Comparison of ENCODE assay signal across 12 cellular contexts in the genomic region with DNA sequence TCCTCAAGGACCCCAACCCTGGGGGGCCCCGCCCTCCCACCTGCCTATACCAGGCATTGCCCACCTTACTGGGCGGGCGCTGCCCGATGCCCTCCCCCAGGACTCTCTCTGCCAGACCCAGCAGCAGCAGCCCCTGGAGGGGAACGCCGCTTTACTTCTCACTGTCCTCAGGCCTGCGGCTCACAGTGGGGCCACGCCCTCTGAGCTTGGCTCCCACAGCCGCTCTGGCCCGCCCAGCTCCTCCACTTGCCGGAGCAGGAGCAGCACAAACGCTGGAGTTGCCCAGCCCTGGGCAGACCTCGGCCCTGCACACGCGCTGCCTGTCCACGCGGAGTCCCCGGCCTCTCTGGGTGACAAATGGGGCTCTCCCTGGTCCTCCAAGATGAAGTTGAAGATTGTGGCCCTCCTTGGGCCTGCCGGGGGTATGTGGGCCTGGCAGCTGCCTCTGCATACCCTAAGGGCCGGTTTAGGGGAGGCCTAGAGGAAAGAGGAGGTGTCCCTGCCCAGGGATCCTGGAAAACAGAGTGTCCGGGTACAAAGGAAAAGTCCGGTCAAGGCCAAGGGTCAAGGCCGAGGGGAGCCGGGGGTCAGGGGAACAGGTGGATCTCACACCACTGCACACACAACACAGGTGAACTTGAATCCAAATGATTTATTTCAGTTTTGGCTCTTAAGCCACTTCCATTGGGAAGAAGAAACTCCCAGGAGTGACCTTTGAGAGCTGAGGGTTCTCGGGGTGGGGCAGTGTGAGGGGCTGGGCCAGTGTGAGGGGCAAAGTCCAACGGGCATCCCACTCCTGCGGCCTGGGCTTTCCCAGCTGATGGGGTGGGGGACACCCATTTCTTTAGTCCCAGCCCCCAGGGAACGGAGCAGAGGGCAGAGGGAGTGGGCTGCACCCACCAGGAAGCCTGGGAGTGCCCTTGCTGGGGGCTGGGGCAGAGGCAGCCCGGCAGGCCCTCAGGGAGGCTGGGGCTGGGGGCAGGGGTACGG. TPM values are rescaled to one million over a fixed set of nuclear protein-coding genes. Genes with fewer than 3 reads are reported as not detected.
DNase-seq lines count a peak whose midpoint lies in the region; ATAC-seq and TF ChIP-seq lines count a peak whose summit lies in the region.
"Had no signal": no experiment of that assay in that cellular context is flagged by ENCODE, and none has a peak within 500 bp of the region (broad histone marks: within the 10 kb centered on the region; RNA-seq: fewer than 3 reads in every experiment).

No MANE protein-coding gene starts in this region.

- peaks cover 17% of the 10 kb centered on the region for H3K4me1 Mint-ChIP-seq in neural progenitor cell
- H3K4me1 Mint-ChIP-seq in stimulated activated memory B cell treated with anti-CD40 and anti-IgM and Interleukin-4, amounts not matched to agents 10 μg/mL and 1 μg/mL and 100 μg/mL, for 72 hours, result peaks cover 11% of the 10 kb centered on the region

- H3K27me3 Mint-ChIP-seq in neural progenitor cell (ENCODE audit: insufficient read depth, low read depth), result peaks cover 14% of the 10 kb centered on the region
- H3K27me3 Mint-ChIP-seq in stimulated activated memory B cell treated with anti-CD40 and anti-IgM and Interleukin-4, amounts not matched to agents 10 μg/mL and 1 μg/mL and 100 μg/mL, for 72 hours, result no peaks in the 10 kb centered on the region

- peaks cover 14% of the 10 kb centered on the region for H3K4me1 ChIP-seq in PC-9 (replicated peaks; ENCODE audit: insufficient read depth)
- H3K4me1 ChIP-seq in foreskin keratinocyte, result no peaks in the 10 kb centered on the region
- peaks cover 5% of the 10 kb centered on the region for H3K4me1 ChIP-seq in neural progenitor cell
- peaks cover 7% of the 10 kb centered on the region for H3K4me1 ChIP-seq in mammary epithelial cell (ENCODE audit: insufficient read depth, low read length)

- H3K9me2 ChIP-seq in PC-9 (ENCODE audit: insufficient read depth), result no peaks in the 10 kb centered on the region
- H3K9me2 ChIP-seq: SK-N-SH had no signal

- DNase-seq in DMS53 treated with DMSO at 0.1 percent for 48 hours (lab: John Stamatoyannopoulos, UW; ENCODE audit: unreplicated experiment) (peak; percentile 10), PC-9 (peak in 1 of 2 experiments; percentile 84), foreskin keratinocyte (no peak), neural progenitor cell (ENCODE audit: low spot score) (peak; percentile 34), mammary epithelial cell (no peak)
- DNase-seq: activated CD4-positive, CD25-positive, alpha-beta regulatory T cell treated with anti-CD3 and anti-CD28 coated beads, Interleukin-2, amount 50 U/mL, for 72 hours; NCI-H1105 treated with DMSO at 0.1 percent for 48 hours; SK-N-SH had no signal

- intact Hi-C loops in PC-9 (cut with micrococcal nuclease; ENCODE audit: unreplicated experiment), result loop anchor here (2.0 to 5.0 kb wide), 4 partner anchors 32 to 186 kb away; partner anchors contain the start of gene PLA2G6
- intact Hi-C loops in mammary epithelial cell (cut with micrococcal nuclease), result loop anchor here (5.0 kb wide), 1 partner anchor 241 kb away; no protein-coding TSS in a partner anchor

- peak overlapping the region; percentile 41 for H3K4me3 Mint-ChIP-seq in neural progenitor cell
- H3K4me3 Mint-ChIP-seq in stimulated activated memory B cell treated with anti-CD40 and anti-IgM and Interleukin-4, amounts not matched to agents 10 μg/mL and 1 μg/mL and 100 μg/mL, for 72 hours, result no peak overlapping the region
- H3K4me3 Mint-ChIP-seq: activated T-helper 1 cell treated with anti-CD3 and anti-CD28 coated beads, Interleukin-12 subunit alpha, Interleukin-12 subunit beta, Interleukin-2, Interleukin-4 antibody, amounts not matched to agents 30 ng/mL and 10 ng/mL and 1 ng/mL, durations not matched to agents 14 hours and 24 hours and 36 hours had no signal

- H3K79me2 ChIP-seq in PC-9 (ENCODE audit: low read depth), result no peaks in the 10 kb centered on the region
- no peaks in the 10 kb centered on the region for H3K79me2 ChIP-seq in neural progenitor cell (ENCODE audit: low read depth)
- no peaks in the 10 kb centered on the region for H3K79me2 ChIP-seq in mammary epithelial cell (ENCODE audit: insufficient read depth, low read length)

- H3K9ac ChIP-seq in neural progenitor cell, result no peak overlapping the region
- no peak overlapping the region for H3K9ac ChIP-seq in mammary epithelial cell (ENCODE audit: insufficient read depth, low read length)
- H3K9ac ChIP-seq: SK-N-SH had no signal

- CTCF ChIA-PET in PC-9 (lab: Charles Lee) (interaction anchor here (0.6 to 0.7 kb wide), 2 partner anchors 24 to 79 kb away, joined by 4 read pairs; no protein-coding TSS in a partner anchor), mammary epithelial cell (lab: Charles Lee; ENCODE audit: low non-redundant PET) (no interaction called here)

- dilution Hi-C loops in mammary epithelial cell (cut with HindIII; ENCODE audit: low sequenced_read_pairs), result no loop called here

- peak overlapping the region; percentile 47 for H3K4me2 ChIP-seq in PC-9
- H3K4me2 ChIP-seq in neural progenitor cell, result no peak overlapping the region
- no peak overlapping the region for H3K4me2 ChIP-seq in mammary epithelial cell (ENCODE audit: insufficient read depth, low read depth, low read length)
- H3K4me2 ChIP-seq: SK-N-SH had no signal

- TF ChIP-seq CTCF in PC-9 (conservative IDR thresholded peaks at IDR 0.05), result no peak
- TF ChIP-seq CTCF in foreskin keratinocyte (conservative IDR thresholded peaks at IDR 0.05), result no peak
- TF ChIP-seq CTCF in neural progenitor cell (IDR thresholded peaks at IDR 0.05), result no peak
- TF ChIP-seq CTCF in mammary epithelial cell (conservative IDR thresholded peaks at IDR 0.05 in 1 of 2, IDR thresholded peaks at IDR 0.05 in 1 of 2; ENCODE audit: extremely low read depth in 1 of 2, insufficient read depth in 1 of 2, low read depth in 1 of 2, low read length in 2 of 2), result no peak

- POLR2A ChIA-PET in PC-9 (lab: Charles Lee; ENCODE audit: unreplicated experiment), result interaction anchor here (0.7 to 0.8 kb wide), 3 partner anchors 157 to 1130 kb away, joined by 3 to 4 read pairs (median 3); partner anchors contain the start of gene POLR2F

- H3K4me3 ChIP-seq in PC-9 (no peak overlapping the region), neural progenitor cell (no peak overlapping the region), mammary epithelial cell (replicated peaks in 1 of 3; ENCODE audit: insufficient read depth in 1 of 3, low read depth in 2 of 3, low read length in 3 of 3) (no peak overlapping the region)
- H3K4me3 ChIP-seq: body of pancreas had no signal

- peaks cover 13% of the 10 kb centered on the region for H3F3A ChIP-seq in PC-9 (ENCODE audit: insufficient read depth, low read depth)
- H3F3A ChIP-seq in neural progenitor cell (ENCODE audit: low read depth), result peaks cover 8% of the 10 kb centered on the region

- peaks cover 2% of the 10 kb centered on the region for H3K9me3 Mint-ChIP-seq in neural progenitor cell
- H3K9me3 Mint-ChIP-seq in stimulated activated memory B cell treated with anti-CD40 and anti-IgM and Interleukin-4, amounts not matched to agents 10 μg/mL and 1 μg/mL and 100 μg/mL, for 72 hours, result peaks cover 3% of the 10 kb centered on the region
- H3K9me3 Mint-ChIP-seq: activated T-helper 1 cell treated with anti-CD3 and anti-CD28 coated beads, Interleukin-12 subunit alpha, Interleukin-12 subunit beta, Interleukin-2, Interleukin-4 antibody, amounts not matched to agents 30 ng/mL and 10 ng/mL and 1 ng/mL, durations not matched to agents 14 hours and 24 hours and 36 hours had no signal

- in situ Hi-C loops in mammary epithelial cell (cut with MboI; ENCODE audit: low sequenced_read_pairs in 2 of 2), result loop anchor here (10.0 kb wide), 1 partner anchor 94 kb away; the partner anchor contains the start of gene MAFF (in 2 of the 2)

- 96% methylated on average over 16 of the region's 30 CpGs for WGBS in mammary epithelial cell (ENCODE audit: low coverage, missing lambda C conversion rate)

- no peak overlapping the region for H3K27ac Mint-ChIP-seq in neural progenitor cell
- no peak overlapping the region for H3K27ac Mint-ChIP-seq in stimulated activated memory B cell treated with anti-CD40 and anti-IgM and Interleukin-4, amounts not matched to agents 10 μg/mL and 1 μg/mL and 100 μg/mL, for 72 hours
- H3K27ac Mint-ChIP-seq: activated T-helper 1 cell treated with anti-CD3 and anti-CD28 coated beads, Interleukin-12 subunit alpha, Interleukin-12 subunit beta, Interleukin-2, Interleukin-4 antibody, amounts not matched to agents 30 ng/mL and 10 ng/mL and 1 ng/mL, durations not matched to agents 14 hours and 24 hours and 36 hours had no signal

- H3K36me3 ChIP-seq in PC-9 (ENCODE audit: low read depth) (no peaks in the 10 kb centered on the region), neural progenitor cell (no peaks in the 10 kb centered on the region), mammary epithelial cell (ENCODE audit: insufficient read depth, low read length) (no peaks in the 10 kb centered on the region)

- no peaks in the 10 kb centered on the region for H3K27me3 ChIP-seq in PC-9 (ENCODE audit: insufficient read depth, low read depth)
- no peaks in the 10 kb centered on the region for H3K27me3 ChIP-seq in foreskin keratinocyte
- no peaks in the 10 kb centered on the region for H3K27me3 ChIP-seq in neural progenitor cell
- H3K27me3 ChIP-seq in mammary epithelial cell (ENCODE audit: insufficient read depth, low read length), result no peaks in the 10 kb centered on the region
- H3K27me3 ChIP-seq: body of pancreas had no signal

- peak overlapping the region; percentile 7; the same call in 1 of the 2 replicates for H3K27ac ChIP-seq in PC-9
- H3K27ac ChIP-seq in foreskin keratinocyte, result no peak overlapping the region
- H3K27ac ChIP-seq in neural progenitor cell, result no peak overlapping the region
- no peak overlapping the region for H3K27ac ChIP-seq in mammary epithelial cell (ENCODE audit: insufficient read depth, low read depth, low read length)
- H3K27ac ChIP-seq: body of pancreas had no signal

- H3K9me3 ChIP-seq in PC-9 (ENCODE audit: insufficient read depth, low read depth), result no peaks in the 10 kb centered on the region
- H3K9me3 ChIP-seq in neural progenitor cell (ENCODE audit: low read depth), result no peaks in the 10 kb centered on the region
- H3K9me3 ChIP-seq in mammary epithelial cell (replicated peaks; ENCODE audit: insufficient read depth, low read length), result no peaks in the 10 kb centered on the region
- H3K9me3 ChIP-seq: body of pancreas, SK-N-SH had no signal

- H2AFZ ChIP-seq in PC-9 (no peak overlapping the region), neural progenitor cell (replicated peaks) (no peak overlapping the region), mammary epithelial cell (ENCODE audit: low read depth, low read length) (no peak overlapping the region)

- H3K36me3 Mint-ChIP-seq in neural progenitor cell, result no peaks in the 10 kb centered on the region
- H3K36me3 Mint-ChIP-seq in stimulated activated memory B cell treated with anti-CD40 and anti-IgM and Interleukin-4, amounts not matched to agents 10 μg/mL and 1 μg/mL and 100 μg/mL, for 72 hours, result peaks cover 33% of the 10 kb centered on the region

- BruUV-seq in PC-9 (replicated peaks; lab: Mats Ljungman, UMichigan) (TSS peak; percentile 50), mammary epithelial cell (replicated peaks; lab: Mats Ljungman, UMichigan) (no TSS peak)

- ATAC-seq in foreskin keratinocyte (peak; percentile 58), GM21717 (IDR thresholded peaks at IDR 0.05; ENCODE audit: unreplicated experiment) (no peak)
- no peak for ATAC-seq in stimulated activated memory B cell treated with anti-CD40 and anti-IgM and Interleukin-4, amounts not matched to agents 10 μg/mL and 1 μg/mL and 100 μg/mL, for 72 hours
- ATAC-seq: body of pancreas had no signal

- no peaks in the 10 kb centered on the region for H4K20me1 ChIP-seq in PC-9 (ENCODE audit: insufficient read depth)
- no peaks in the 10 kb centered on the region for H4K20me1 ChIP-seq in neural progenitor cell (ENCODE audit: low read depth)
- H4K20me1 ChIP-seq in mammary epithelial cell (ENCODE audit: insufficient read depth, low read length), result no peaks in the 10 kb centered on the region

RNA-seq across cellular contexts. Expression of gene BAIAP2L2, which starts 0.7 kb away (rescaled TPM):
- total RNA-seq in PC-9 (2021) (7.1 and 9.7 TPM in 2 replicates), foreskin keratinocyte (3.1 and 4.0 TPM in 2 replicates), neural progenitor cell (ENCODE audit: low replicate concordance) (0.86 and 2.6 TPM in 2 replicates), mammary epithelial cell (10 to 100 TPM in 1 of 2 donors, 1 to 10 TPM in 1; 2.2 to 10.1 TPM)
- polyA plus RNA-seq in foreskin keratinocyte (4.2 and 5.0 TPM in 2 replicates), mammary epithelial cell (5.4 TPM)
- 1.1 TPM for polyA minus RNA-seq in mammary epithelial cell

RNA-seq across cellular contexts. Expression of gene SLC16A8, which starts 27.2 kb away (rescaled TPM):
- total RNA-seq in PC-9 (2021) (not detected in 2 replicates), foreskin keratinocyte (0.24 TPM in 1 of 2 replicates, not detected in the other), neural progenitor cell (ENCODE audit: low replicate concordance) (1.0 and 3.1 TPM in 2 replicates), mammary epithelial cell (not detected)
- polyA plus RNA-seq in foreskin keratinocyte (0.04 and 0.24 TPM in 2 replicates), mammary epithelial cell (not detected)
- polyA minus RNA-seq in mammary epithelial cell, result not detected
- total RNA-seq: body of pancreas had no signal
- polyA plus RNA-seq: SK-N-SH had no signal

RNA-seq across cellular contexts. Expression of gene PICK1, which starts 54.0 kb away (rescaled TPM):
- 52.0 and 55.9 TPM in 2 replicates for total RNA-seq in PC-9 (2021)
- total RNA-seq in foreskin keratinocyte, result 27.5 and 28.3 TPM in 2 replicates
- 25.8 and 27.0 TPM in 2 replicates for polyA plus RNA-seq in foreskin keratinocyte
- total RNA-seq in neural progenitor cell (ENCODE audit: low replicate concordance), result 10.7 and 31.8 TPM in 2 replicates
- 10 to 100 TPM; 38.8 to 40.7 TPM for total RNA-seq in mammary epithelial cell
- 35.4 TPM for polyA plus RNA-seq in mammary epithelial cell
- polyA minus RNA-seq in mammary epithelial cell, result 33.2 TPM

Comparison
In these comparisons a context has a peak if more than half of its experiments do, and no peak if none do; other contexts are left out.
1. DNase-seq: peak in DMS53 treated with DMSO at 0.1 percent for 48 hours (single experiment) and neural progenitor cell (single experiment); none in foreskin keratinocyte (0 of 2) and mammary epithelial cell (single experiment).